Comparison of ENCODE assay signal across 15 cellular contexts in genomic region chr1:24899581-24900485, GRCh38. TPM values are rescaled to one million over a fixed set of nuclear protein-coding genes. Genes with fewer than 3 reads are reported as not detected.
DNase-seq lines count a peak whose midpoint lies in the region; ATAC-seq, FAIRE-seq and TF ChIP-seq lines count a peak whose summit lies in the region.
"Had no signal": no experiment of that assay in that cellular context is flagged by ENCODE, and none has a peak within 500 bp of the region (broad histone marks: within the 10 kb centered on the region; RNA-seq: fewer than 3 reads in every experiment).

No MANE protein-coding gene starts in this region.

- BruUV-seq in GM12878 (replicated peaks; lab: Mats Ljungman, UMichigan) = TSS peak; percentile 56

- no peak overlapping the region for H3K9ac ChIP-seq in GM12878 (ENCODE audit: control insufficient read depth, insufficient read depth, low read length)

- peak; percentile 9 for DNase-seq in activated CD4-positive, alpha-beta T cell treated with anti-CD3 and anti-CD28 coated beads for 48 hours
- DNase-seq in activated CD4-positive, alpha-beta T cell treated with anti-CD3 and anti-CD28 coated beads for 4 hours = no peak
- DNase-seq in T-cell (peak in 2 of 34 experiments; percentile 8), GM12878 (ENCODE audit: low read depth, low spot score) (no peak), SW 1271 (lab: John Stamatoyannopoulos, UW) (no peak), SHP77 treated with DMSO at 0.1 percent for 48 hours (lab: John Stamatoyannopoulos, UW) (no peak)
- no peak for DNase-seq in stimulated activated effector memory CD8-positive, alpha-beta T cell treated with anti-CD3 and anti-CD28 coated beads, Interleukin-12 subunit alpha, Interleukin-12 subunit beta, amount 100 ng/mL, for 72 hours (ENCODE audit: low spot score in 2 of 2)
- DNase-seq: anterior cingulate cortex; DND-41; effector CD4-positive, alpha-beta T cell; uterus had no signal

- no peak overlapping the region for H3K27ac ChIP-seq in GM12878 (ENCODE audit: control insufficient read depth, insufficient read depth)
- H3K27ac ChIP-seq: gastroesophageal sphincter, RWPE1, uterus had no signal

- FAIRE-seq in GM12878 (lab: Jason Lieb, UNC) = peak; percentile 41

- TF ChIP-seq RAD21 in GM12878 (IDR thresholded peaks at IDR 0.05; ENCODE audit: insufficient read depth, low read depth, low read length) = no peak

- intact Hi-C loops in GM12878 (cut with micrococcal nuclease; ENCODE audit: unreplicated experiment) = loop anchor here (2.0 kb wide), 1 partner anchor 51 kb away; no protein-coding TSS in a partner anchor

- 0 out of 2 replicates have a peak, but pooled peaks cover 7% of the 10 kb centered on the region for H4K20me1 ChIP-seq in GM12878 (ENCODE audit: control insufficient read depth, insufficient read depth)

- no peaks in the 10 kb centered on the region for H3K9me3 ChIP-seq in GM12878 (replicated peaks; ENCODE audit: control insufficient read depth, insufficient read depth, low read length)
- H3K9me3 ChIP-seq: gastroesophageal sphincter, uterus had no signal

- no peak overlapping the region for H2AFZ ChIP-seq in GM12878 (ENCODE audit: control insufficient read depth, low read depth, low read length)

- TF ChIP-seq CTCF in GM12878 (IDR thresholded peaks at IDR 0.05 in 2 of 3, conservative IDR thresholded peaks at IDR 0.05 in 1 of 3; ENCODE audit: control insufficient read depth in 2 of 3, extremely low read depth in 1 of 3, insufficient read depth in 1 of 3, low read depth in 3 of 3, low read length in 3 of 3) = no peak

- no peak for TF ChIP-seq EP300 in GM12878 (IDR thresholded peaks at IDR 0.05; ENCODE audit: borderline replicate concordance in 1 of 2, control insufficient read depth in 1 of 2, low read depth in 2 of 2, low read length in 2 of 2)

- H3K27ac Mint-ChIP-seq in T-cell = peak overlapping the region; percentile 17 to 62
- H3K27ac Mint-ChIP-seq in stimulated activated effector memory CD8-positive, alpha-beta T cell treated with anti-CD3 and anti-CD28 coated beads, Interleukin-12 subunit alpha, Interleukin-12 subunit beta, amount 100 ng/mL, for 72 hours = peak overlapping the region; percentile 92

- peaks cover 7% of the 10 kb centered on the region for H3K4me1 ChIP-seq in GM12878 (ENCODE audit: control insufficient read depth, insufficient read depth, low read length)
- H3K4me1 ChIP-seq: gastroesophageal sphincter, uterus had no signal

- H3K27me3 Mint-ChIP-seq in T-cell = no peaks in the 10 kb centered on the region

- WGBS in GM12878 (ENCODE audit: insufficient coverage, insufficient replicate concordance, low lambda C conversion rate, missing lambda C conversion rate) = 14% methylated on average over 14 of the region's 14 CpGs

- H3K4me2 ChIP-seq in GM12878 (ENCODE audit: control insufficient read depth, insufficient read depth) = no peak overlapping the region

- POLR2A ChIA-PET in T-cell (lab: Charles Lee) (interaction anchor here (0.5 to 1.1 kb wide), 8 partner anchors 11 to 820 kb away, joined by 3 to 12 read pairs (median 4); no protein-coding TSS in a partner anchor), GM12878 (lab: Charles Lee) (interaction anchor here (0.6 to 1.4 kb wide), 10 partner anchors 19 to 283 kb away, joined by 3 to 7 read pairs (median 4); no protein-coding TSS in a partner anchor)

- TF ChIP-seq POLR2A in GM12878 (IDR thresholded peaks at IDR 0.05; ENCODE audit: low read depth, low read length) = peak; percentile 77

- H3K4me1 Mint-ChIP-seq in T-cell = peaks cover 30 to 44% (median 41%) of the 10 kb centered on the region in 3 donors
- H3K4me1 Mint-ChIP-seq in stimulated activated effector memory CD8-positive, alpha-beta T cell treated with anti-CD3 and anti-CD28 coated beads, Interleukin-12 subunit alpha, Interleukin-12 subunit beta, amount 100 ng/mL, for 72 hours = peaks cover 73% of the 10 kb centered on the region

- ATAC-seq in T-cell (replicated peaks in 1 of 4) (peak in 2 of 4 experiments; percentile 6 to 8), GM12878 (peak; percentile 8), GM19463 (IDR thresholded peaks at IDR 0.05; ENCODE audit: unreplicated experiment) (no peak)
- ATAC-seq in stimulated activated effector memory CD8-positive, alpha-beta T cell treated with anti-CD3 and anti-CD28 coated beads, Interleukin-12 subunit alpha, Interleukin-12 subunit beta, amount 100 ng/mL, for 72 hours = no peak
- ATAC-seq: gastroesophageal sphincter had no signal

- no peak overlapping the region for H3K4me3 Mint-ChIP-seq in T-cell
- H3K4me3 Mint-ChIP-seq in stimulated activated effector memory CD8-positive, alpha-beta T cell treated with anti-CD3 and anti-CD28 coated beads, Interleukin-12 subunit alpha, Interleukin-12 subunit beta, amount 100 ng/mL, for 72 hours = no peak overlapping the region

- peaks cover 27% of the 10 kb centered on the region for H3K36me3 Mint-ChIP-seq in T-cell
- peaks cover 97% of the 10 kb centered on the region for H3K36me3 Mint-ChIP-seq in stimulated activated effector memory CD8-positive, alpha-beta T cell treated with anti-CD3 and anti-CD28 coated beads, Interleukin-12 subunit alpha, Interleukin-12 subunit beta, amount 100 ng/mL, for 72 hours

- H3K27me3 ChIP-seq in GM12878 (replicated peaks in 1 of 2; ENCODE audit: control insufficient read depth in 2 of 2, insufficient read depth in 2 of 2, low read length in 1 of 2) = no peaks in the 10 kb centered on the region
- H3K27me3 ChIP-seq: uterus had no signal

- no peaks in the 10 kb centered on the region for H3K9me3 Mint-ChIP-seq in T-cell
- H3K9me3 Mint-ChIP-seq in stimulated activated effector memory CD8-positive, alpha-beta T cell treated with anti-CD3 and anti-CD28 coated beads, Interleukin-12 subunit alpha, Interleukin-12 subunit beta, amount 100 ng/mL, for 72 hours = no peaks in the 10 kb centered on the region

- CTCF ChIA-PET in T-cell (lab: Charles Lee) = interaction anchor here (0.6 to 0.7 kb wide), 4 partner anchors 32 to 1279 kb away, joined by 3 to 4 read pairs (median 4); no protein-coding TSS in a partner anchor
- CTCF ChIA-PET in GM12878 (lab: Yijun Ruan, JAX) = interaction anchor here (0.6 to 8.0 kb wide), 9 partner anchors 8 to 332 kb away, joined by 3 to 133 read pairs (median 4); partner anchors contain the start of gene SYF2

- H3K79me2 ChIP-seq in GM12878 (ENCODE audit: control insufficient read depth, insufficient read depth, low read length) = no peaks in the 10 kb centered on the region

- peaks cover 12 to 40% of the 10 kb centered on the region in 2 experiments; a peak in 3 of 4 replicates for H3K36me3 ChIP-seq in GM12878 (ENCODE audit: control insufficient read depth in 2 of 2, insufficient read depth in 2 of 2, low read length in 1 of 2)
- H3K36me3 ChIP-seq: gastroesophageal sphincter, uterus had no signal

- RAD21 ChIA-PET in GM12878 (lab: Charles Lee; ENCODE audit: unreplicated experiment) = interaction anchor here (0.9 to 4.2 kb wide), 8 partner anchors 26 to 306 kb away, joined by 3 to 42 read pairs (median 6); partner anchors contain the start of gene RUNX3

- SMC1A ChIA-PET in GM12878 (lab: Charles Lee; ENCODE audit: uncharacterized antibody, unreplicated experiment) = interaction anchor here (0.6 to 6.5 kb wide), 8 partner anchors 24 to 305 kb away, joined by 3 to 69 read pairs (median 6); no protein-coding TSS in a partner anchor

- in situ Hi-C loops in GM12878 (cut with MboI) = no loop called here

- H3K4me3 ChIP-seq in GM12878 = no peak overlapping the region
- H3K4me3 ChIP-seq: gastroesophageal sphincter, uterus had no signal

TF ChIP-seq in GM12878, 131 proteins besides CTCF, POLR2A, EP300 and RAD21 (continues in another document):
- no peak for TF ChIP-seq FOXK2 (IDR thresholded peaks at IDR 0.05)
- TF ChIP-seq CREM (IDR thresholded peaks at IDR 0.05; ENCODE audit: low read depth) = no peak
- TF ChIP-seq CEBPB (IDR thresholded peaks at IDR 0.05; ENCODE audit: borderline replicate concordance in 1 of 2, low read depth in 2 of 2, low read length in 2 of 2) = no peak
- no peak for TF ChIP-seq ESRRA (IDR thresholded peaks at IDR 0.05; ENCODE audit: low read length)
- peak; percentile 48; the same call in 1 of the 2 replicates for TF ChIP-seq CHD2 (IDR thresholded peaks at IDR 0.05; ENCODE audit: borderline replicate concordance, low read depth, low read length)
- peak; percentile 74; the same call in 1 of the 2 replicates for TF ChIP-seq PML (IDR thresholded peaks at IDR 0.05; ENCODE audit: low read length)
- TF ChIP-seq STAT3 (IDR thresholded peaks at IDR 0.05; ENCODE audit: low read depth, low read length) = no peak
- TF ChIP-seq SMAD1 (IDR thresholded peaks at IDR 0.05; ENCODE audit: low read depth, partially characterized antibody) = peak; percentile 59

RNA-seq across cellular contexts. Expression of gene RUNX3, which starts 30.2 kb away (rescaled TPM):
- total RNA-seq in T-cell = 100 to 1,000 TPM; 140 to 220 (median 145) TPM
- 101 and 106 TPM in 2 replicates for total RNA-seq in GM12878 (2013; cell fraction: nucleolus; rRNA removed)
- 25.8 and 33.5 TPM in 2 replicates for total RNA-seq in GM12878 (2014; rRNA removed)
- total RNA-seq in GM12878 (2014; rRNA removed; fragmentation: Illumina TruSeq; extraction: Trizol) = 18.4 and 19.0 TPM in 2 replicates
- 148 and 151 TPM in 2 replicates for total RNA-seq in GM12878 (2021)
- 44.1 TPM for polyA plus RNA-seq in GM12878 (2011; ENCODE audit: low read depth)
- polyA plus RNA-seq in GM12878 (2011; rRNA removed) = 15.0 and 25.8 TPM in 2 replicates
- 45.6 and 51.9 TPM in 2 replicates for polyA plus RNA-seq in GM12878 (2011; cell fraction: cytosol; rRNA removed)
- 72.8 and 112 TPM in 2 replicates for polyA plus RNA-seq in GM12878 (2011; cell fraction: nucleus; rRNA removed)
- 91.6 and 104 TPM in 2 replicates for polyA plus RNA-seq in GM12878 (2012)
- polyA plus RNA-seq in GM12878 (2014; fragmentation: Illumina TruSeq; extraction: Trizol) = 48.8 and 61.7 TPM in 2 replicates
- polyA plus RNA-seq in GM12878 (2014; fragmentation: Nextera tagmentation; extraction: Ambion mirVana) = 10 to 100 TPM; 21.6 to 26.3 TPM
- polyA plus RNA-seq in GM12878 (2014; rRNA removed) = 64.7 and 79.6 TPM in 2 replicates
- polyA plus RNA-seq in GM12878 (2016; fragmentation: Nextera tagmentation; extraction: Ambion mirVana) = 10 to 100 TPM; 29.3 to 34.0 TPM
- polyA minus RNA-seq in GM12878 (2011; rRNA and poly(A)+ RNA removed) = 20.0 and 31.7 TPM in 2 replicates
- 30.6 and 47.6 TPM in 2 replicates for polyA minus RNA-seq in GM12878 (2011; cell fraction: cytosol; rRNA and poly(A)+ RNA removed)
- polyA minus RNA-seq in GM12878 (2011; cell fraction: nucleus; rRNA and poly(A)+ RNA removed) = 30.8 and 46.2 TPM in 2 replicates
- polyA plus RNA-seq: neural cell had no signal
